Comparison of ENCODE assay signal across 8 cellular contexts in genomic region chr12:56080556-56081138, GRCh38. TPM values are rescaled to one million over a fixed set of nuclear protein-coding genes. Genes with fewer than 3 reads are reported as not detected.
DNase-seq lines count a peak whose midpoint lies in the region; ATAC-seq and TF ChIP-seq lines count a peak whose summit lies in the region.

No MANE protein-coding gene starts in this region.

- H3K27ac ChIP-seq in ascending aorta (no peak overlapping the region), suprapubic skin (peak overlapping the region; percentile 95)

- peak overlapping the region; percentile 67 for H3K4me3 Mint-ChIP-seq in T-helper 1 cell treated with Interleukin-12 subunit alpha and Interleukin-12 subunit beta and Interleukin-4 antibody, amounts not matched to agents 30 μg/mL and 1 μg/mL, for 36 hours

- H3K36me3 ChIP-seq in ascending aorta (no peaks in the 10 kb centered on the region), suprapubic skin (peaks cover 4% of the 10 kb centered on the region)

- peaks cover 12% of the 10 kb centered on the region for H3K4me1 Mint-ChIP-seq in T-helper 1 cell treated with Interleukin-12 subunit alpha and Interleukin-12 subunit beta and Interleukin-4 antibody, amounts not matched to agents 30 μg/mL and 1 μg/mL, for 36 hours (ENCODE audit: low read depth)

- TF ChIP-seq CTCF in ascending aorta (IDR thresholded peaks at IDR 0.05) (no peak), suprapubic skin (IDR thresholded peaks at IDR 0.05) (no peak)

- no peaks in the 10 kb centered on the region for H3K9me3 Mint-ChIP-seq in T-helper 1 cell treated with Interleukin-12 subunit alpha and Interleukin-12 subunit beta and Interleukin-4 antibody, amounts not matched to agents 30 μg/mL and 1 μg/mL, for 36 hours

- H3K27ac Mint-ChIP-seq in T-helper 1 cell treated with Interleukin-12 subunit alpha and Interleukin-12 subunit beta and Interleukin-4 antibody, amounts not matched to agents 30 μg/mL and 1 μg/mL, for 36 hours, result no peak overlapping the region

- no peak for TF ChIP-seq POLR2A in suprapubic skin (IDR thresholded peaks at IDR 0.05)

- H3K4me1 ChIP-seq in ascending aorta, result peaks cover 5 to 7% of the 10 kb centered on the region in 2 donors
- peaks cover 31% of the 10 kb centered on the region for H3K4me1 ChIP-seq in suprapubic skin

- no peak for DNase-seq in T-helper 1 cell
- DNase-seq in ascending aorta (ENCODE audit: low spot score in 2 of 2), result no peak
- DNase-seq in left lobe of liver (ENCODE audit: low spot score), result peak; percentile 93
- no peak for DNase-seq in suprapubic skin (ENCODE audit: low spot score in 2 of 2)
- DNase-seq in DMS153 treated with DMSO at 0.1 percent for 48 hours (lab: John Stamatoyannopoulos, UW; ENCODE audit: unreplicated experiment), result no peak
- no peak for DNase-seq in DMS 273 treated with DMSO at 0.1 percent for 48 hours (lab: John Stamatoyannopoulos, UW)

- intact Hi-C loops in ascending aorta (cut with DNase I), result no loop called here

- no peak for TF ChIP-seq EP300 in suprapubic skin (IDR thresholded peaks at IDR 0.05)

- H3K9me3 ChIP-seq in ascending aorta (no peaks in the 10 kb centered on the region), suprapubic skin (no peaks in the 10 kb centered on the region)

- H3K4me3 ChIP-seq in ascending aorta (peak overlapping the region; percentile 72 to 86), suprapubic skin (peak overlapping the region; percentile 79)

- peaks cover 25% of the 10 kb centered on the region for H3K27me3 Mint-ChIP-seq in T-helper 1 cell treated with Interleukin-12 subunit alpha and Interleukin-12 subunit beta and Interleukin-4 antibody, amounts not matched to agents 30 μg/mL and 1 μg/mL, for 36 hours (ENCODE audit: low read depth)

- no peaks in the 10 kb centered on the region for H3K36me3 Mint-ChIP-seq in T-helper 1 cell treated with Interleukin-12 subunit alpha and Interleukin-12 subunit beta and Interleukin-4 antibody, amounts not matched to agents 30 μg/mL and 1 μg/mL, for 36 hours (ENCODE audit: low read depth)

- ATAC-seq in left lobe of liver (peak; percentile 64), HG02870 (IDR thresholded peaks at IDR 0.05; ENCODE audit: unreplicated experiment) (no peak)

- 17% methylated on average over 12 of the region's 20 CpGs for WGBS in suprapubic skin

- no peaks in the 10 kb centered on the region for H3K27me3 ChIP-seq in ascending aorta
- H3K27me3 ChIP-seq in suprapubic skin, result no peaks in the 10 kb centered on the region

RNA-seq across cellular contexts. Expression of gene ERBB3, which starts 0.7 kb away (rescaled TPM):
- total RNA-seq in ascending aorta (3.2 TPM), left lobe of liver (93.2 TPM), suprapubic skin (100 to 1,000 TPM; 147 to 226 (median 181) TPM)

RNA-seq across cellular contexts. Expression of gene PA2G4, which starts 23.7 kb away (rescaled TPM):
- 101 TPM for total RNA-seq in ascending aorta
- total RNA-seq in left lobe of liver, result 32.3 TPM
- 100 to 1,000 TPM; 103 to 153 (median 117) TPM for total RNA-seq in suprapubic skin

RNA-seq across cellular contexts. Expression of gene RPL41, which starts 35.8 kb away (rescaled TPM):
- 1,819 TPM for total RNA-seq in ascending aorta
- total RNA-seq in left lobe of liver, result 1,359 TPM
- total RNA-seq in suprapubic skin, result 1,000 to 10,000 TPM; 2,523 to 6,346 (median 5,689) TPM

RNA-seq across cellular contexts. Expression of gene ZC3H10, which starts 37.4 kb away (rescaled TPM):
- total RNA-seq in ascending aorta (11.1 TPM), left lobe of liver (4.6 TPM), suprapubic skin (1 to 10 TPM; 2.1 to 5.6 (median 3.4) TPM)

RNA-seq across cellular contexts. Expression of gene RPS26, which starts 38.9 kb away (rescaled TPM):
- total RNA-seq in ascending aorta (877 TPM), left lobe of liver (31.2 TPM), suprapubic skin (1,000 to 10,000 TPM in 2 of 4 donors, 100 to 1,000 TPM in 2; 600 to 3,046 (median 910) TPM)

Comparison
In these comparisons a context has a peak if more than half of its experiments do, and no peak if none do; other contexts are left out.
1. RNA of gene ERBB3, which starts 0.7 kb away (total RNA-seq): 147 to 226 TPM in suprapubic skin and 93.2 TPM in left lobe of liver (single experiment); 3.2 TPM in ascending aorta (single experiment); every median in the first group is over 10 times any median in the second.